ENCODE assay signal across 8 cellular contexts in genomic region chr20:63895886-63896135, GRCh38. TPM values are rescaled to one million over a fixed set of nuclear protein-coding genes. Genes with fewer than 3 reads are reported as not detected.
DNase-seq lines count a peak whose midpoint lies in the region; ATAC-seq lines count a peak whose summit lies in the region.

No MANE protein-coding gene starts in this region.

- H3K9me3 Mint-ChIP-seq in naive thymus-derived CD4-positive, alpha-beta T cell: no peaks in the 10 kb centered on the region

- CTCF ChIA-PET in naive thymus-derived CD4-positive, alpha-beta T cell (lab: Charles Lee): interaction anchor here (1.0 to 2.1 kb wide), 4 partner anchors 12 to 161 kb away, joined by 3 to 8 read pairs (median 3); no protein-coding TSS in a partner anchor

- peak; percentile 6 for ATAC-seq in naive thymus-derived CD4-positive, alpha-beta T cell
- ATAC-seq in HG02759 (IDR thresholded peaks at IDR 0.05; ENCODE audit: unreplicated experiment) (no peak), HG02970 (IDR thresholded peaks at IDR 0.05; ENCODE audit: low FRiP score, unreplicated experiment) (no peak)

- H3K36me3 Mint-ChIP-seq in naive thymus-derived CD4-positive, alpha-beta T cell: peaks cover 0 to 19% (median 4%) of the 10 kb centered on the region in 5 donors

- no peaks in the 10 kb centered on the region for H3K27me3 ChIP-seq in MG63
- no peaks in the 10 kb centered on the region for H3K27me3 ChIP-seq in naive thymus-derived CD4-positive, alpha-beta T cell (ENCODE audit: control insufficient read depth in 2 of 2, insufficient read depth in 2 of 2, low read length in 2 of 2)

- H3K27me3 Mint-ChIP-seq in naive thymus-derived CD4-positive, alpha-beta T cell: peaks cover 0 to 2% (median 0%) of the 10 kb centered on the region in 5 donors

- intact Hi-C loops in naive thymus-derived CD4-positive, alpha-beta T cell (cut with micrococcal nuclease): loop anchor here (1.0 to 10.0 kb wide), 5 partner anchors 13 to 343 kb away; partner anchors contain the start of genes TCEA2 (in 2 of the 2) and ARFRP1 (in 1 of the 2)

- peak overlapping the region; percentile 63 for H3K4me3 ChIP-seq in MG63
- peak overlapping the region; percentile 54 for H3K4me3 ChIP-seq in naive thymus-derived CD4-positive, alpha-beta T cell (ENCODE audit: low read length)

- peaks cover 38% of the 10 kb centered on the region for H3K36me3 ChIP-seq in MG63
- H3K36me3 ChIP-seq in naive thymus-derived CD4-positive, alpha-beta T cell (ENCODE audit: control insufficient read depth in 2 of 3, insufficient read depth in 3 of 3, low read length in 3 of 3): peaks cover 0 to 13% (median 2%) of the 10 kb centered on the region in 3 experiments

- peaks cover 21% of the 10 kb centered on the region in 2 donors for H3K4me1 ChIP-seq in naive thymus-derived CD4-positive, alpha-beta T cell (ENCODE audit: control insufficient read depth in 2 of 2, insufficient read depth in 2 of 2, low read length in 2 of 2)

- POLR2A ChIA-PET in naive thymus-derived CD4-positive, alpha-beta T cell (lab: Charles Lee): interaction anchor here (0.6 to 3.4 kb wide), 14 partner anchors 9 to 375 kb away, joined by 3 to 14 read pairs (median 4); partner anchors contain the start of genes LIME1, PRPF6 and TPD52L2

- no peaks in the 10 kb centered on the region for H3K9me3 ChIP-seq in MG63
- no peaks in the 10 kb centered on the region for H3K9me3 ChIP-seq in naive thymus-derived CD4-positive, alpha-beta T cell (ENCODE audit: control insufficient read depth in 2 of 3, low read length in 3 of 3)

- DNase-seq in ELR (ENCODE audit: low read depth) (peak; percentile 51), MG63 (no peak), dermis blood vessel endothelial cell (peak; percentile 52), AG08396 (ENCODE audit: low spot score) (no peak), NOMO-1 treated with DMSO at 0.1 percent for 48 hours (lab: John Stamatoyannopoulos, UW; ENCODE audit: unreplicated experiment) (no peak)
- peak in 5 of 9 donors; percentile 24 to 46 (median 41) for DNase-seq in naive thymus-derived CD4-positive, alpha-beta T cell

- H3K27ac Mint-ChIP-seq in naive thymus-derived CD4-positive, alpha-beta T cell: peak overlapping the region; percentile 94 to 98 (median 97)

- H3K4me3 Mint-ChIP-seq in naive thymus-derived CD4-positive, alpha-beta T cell: peak overlapping the region; percentile 86 to 99 (median 96)

- H3K27ac ChIP-seq in naive thymus-derived CD4-positive, alpha-beta T cell (ENCODE audit: low read depth, low read length): peak overlapping the region; percentile 94

- H3K4me1 Mint-ChIP-seq in naive thymus-derived CD4-positive, alpha-beta T cell: peaks cover 35 to 58% (median 50%) of the 10 kb centered on the region in 7 donors

RNA-seq across cellular contexts. Expression of gene DNAJC5, which starts 0.9 kb away (rescaled TPM):
- total RNA-seq in MG63 (2014; rRNA removed; shearing (Covaris generic); ENCODE audit: low replicate concordance): 69.3 and 92.0 TPM in 2 replicates
- total RNA-seq in dermis blood vessel endothelial cell: 90.9 and 98.3 TPM in 2 replicates
- 10 to 100 TPM; 35.5 to 56.8 (median 50.3) TPM for total RNA-seq in naive thymus-derived CD4-positive, alpha-beta T cell
- 1 to 10 TPM; 7.5 to 7.6 TPM for polyA plus RNA-seq in naive thymus-derived CD4-positive, alpha-beta T cell

RNA-seq across cellular contexts. Expression of gene TPD52L2, which starts 30.7 kb away (rescaled TPM):
- total RNA-seq in MG63 (2014; rRNA removed; shearing (Covaris generic); ENCODE audit: low replicate concordance): 185 and 192 TPM in 2 replicates
- 169 and 181 TPM in 2 replicates for total RNA-seq in dermis blood vessel endothelial cell
- total RNA-seq in naive thymus-derived CD4-positive, alpha-beta T cell: 10 to 100 TPM; 33.7 to 56.8 (median 43.2) TPM
- 10 to 100 TPM; 67.4 to 84.0 TPM for polyA plus RNA-seq in naive thymus-derived CD4-positive, alpha-beta T cell

RNA-seq across cellular contexts. Expression of gene ABHD16B, which starts 34.5 kb away (rescaled TPM):
- not detected in 2 replicates for total RNA-seq in MG63 (2014; rRNA removed; shearing (Covaris generic); ENCODE audit: low replicate concordance)
- total RNA-seq in dermis blood vessel endothelial cell: not detected in 2 replicates
- total RNA-seq in naive thymus-derived CD4-positive, alpha-beta T cell: under 1 TPM in 1 of 5 experiments, not detected in 4; 0.24 TPM
- 1 to 10 TPM in 1 of 2 donors, under 1 TPM in 1; 0.65 to 1.1 TPM for polyA plus RNA-seq in naive thymus-derived CD4-positive, alpha-beta T cell

Comparison
In these comparisons a context has a peak if more than half of its experiments do, and no peak if none do; other contexts are left out.
1. DNase-seq: peak in ELR (single experiment), dermis blood vessel endothelial cell (single experiment) and naive thymus-derived CD4-positive, alpha-beta T cell (5 of 9); none in MG63 (single experiment), AG08396 (single experiment) and NOMO-1 treated with DMSO at 0.1 percent for 48 hours (single experiment).